ENCODE assay signal across 8 cellular contexts in the genomic region with DNA sequence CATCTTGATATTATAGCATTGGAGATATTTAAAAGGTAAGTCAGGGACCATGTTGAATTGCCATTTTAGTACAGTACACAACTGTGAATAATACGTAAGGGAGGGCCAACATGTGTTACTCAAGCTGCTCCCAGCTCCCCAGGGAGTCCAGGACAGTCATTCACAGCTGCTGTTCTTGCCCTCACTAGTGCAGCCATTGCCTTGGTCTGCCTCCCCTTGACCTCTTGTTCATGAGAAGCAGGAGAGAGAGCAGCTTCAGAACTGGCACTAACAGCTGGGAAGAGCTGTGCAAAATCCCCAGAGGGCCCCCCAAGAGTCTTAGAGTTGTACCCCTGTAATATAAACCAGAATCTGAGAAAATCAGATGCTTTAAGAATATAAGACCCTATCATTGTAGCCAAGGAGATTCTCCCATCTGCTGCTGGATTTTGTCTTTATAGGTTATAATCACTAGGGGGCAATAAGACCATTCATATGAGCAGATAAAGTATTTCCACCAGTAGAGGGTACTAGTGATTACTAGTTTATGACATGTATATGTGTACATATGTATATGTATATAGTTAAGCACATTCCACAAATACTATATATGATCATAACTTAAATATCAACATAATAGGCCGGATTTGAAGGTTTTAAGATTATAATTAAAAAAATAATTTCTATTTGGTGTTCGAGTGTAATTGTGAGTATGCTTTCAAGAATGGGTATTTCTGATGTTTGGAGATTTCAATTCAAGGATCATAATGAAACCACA. TPM values are rescaled to one million over a fixed set of nuclear protein-coding genes. Genes with fewer than 3 reads are reported as not detected.
DNase-seq lines count a peak whose midpoint lies in the region; ATAC-seq and TF ChIP-seq lines count a peak whose summit lies in the region.

No MANE protein-coding gene starts in this region.

- peak; percentile 58 to 80 for TF ChIP-seq CTCF in right atrium auricular region (IDR thresholded peaks at IDR 0.05)

- peak; percentile 69 for ATAC-seq in HG02870 (IDR thresholded peaks at IDR 0.05; ENCODE audit: unreplicated experiment)

- H3K36me3 ChIP-seq in adipocyte (ENCODE audit: control insufficient read depth, insufficient read depth, low read length, severe bottlenecking) (no peaks in the 10 kb centered on the region), right atrium auricular region (no peaks in the 10 kb centered on the region)

- no peak overlapping the region for H3K9ac ChIP-seq in adipocyte (ENCODE audit: low read length)

- no peaks in the 10 kb centered on the region for H3K27me3 ChIP-seq in adipocyte (replicated peaks; ENCODE audit: control insufficient read depth, insufficient read depth, low read length)
- no peaks in the 10 kb centered on the region for H3K27me3 ChIP-seq in right atrium auricular region

- DNase-seq in NCI-H1436 (lab: John Stamatoyannopoulos, UW) (peak; percentile 28), NCI-H1436 treated with DMSO at 0.1 percent for 48 hours (lab: John Stamatoyannopoulos, UW) (no peak), NCI-H2227 (lab: John Stamatoyannopoulos, UW; ENCODE audit: unreplicated experiment) (peak; percentile 59), adipocyte (ENCODE audit: low read depth) (peak; percentile 81), right atrium auricular region (ENCODE audit: low spot score) (no peak), smooth muscle cell of the brain vasculature (ENCODE audit: low read depth, low spot score) (peak; percentile 21), head of caudate nucleus (no peak)

- intact Hi-C loops in head of caudate nucleus (cut with DNase I): loop anchor here (10.0 kb wide), 1 partner anchor 425 kb away; no protein-coding TSS in a partner anchor

- H3K4me3 ChIP-seq in adipocyte (ENCODE audit: low read length) (no peak overlapping the region), right atrium auricular region (no peak overlapping the region)

- H3K4me1 ChIP-seq in adipocyte (ENCODE audit: control insufficient read depth, insufficient read depth, low read length) (no peaks in the 10 kb centered on the region), right atrium auricular region (no peaks in the 10 kb centered on the region)

- H3K27ac ChIP-seq in right atrium auricular region: no peak overlapping the region

- no peaks in the 10 kb centered on the region for H3K9me3 ChIP-seq in adipocyte (ENCODE audit: control insufficient read depth, low read length)
- no peaks in the 10 kb centered on the region for H3K9me3 ChIP-seq in right atrium auricular region

RNA-seq across cellular contexts. Expression of gene TCEANC2, which starts 16.6 kb away (rescaled TPM):
- 1 to 10 TPM; 3.3 to 5.6 TPM for total RNA-seq in right atrium auricular region

RNA-seq across cellular contexts. Expression of gene TMEM59, which starts 17.0 kb away (rescaled TPM):
- 100 to 1,000 TPM; 277 to 390 TPM for total RNA-seq in right atrium auricular region

RNA-seq across cellular contexts. Expression of gene LDLRAD1, which starts 52.0 kb away (rescaled TPM):
- total RNA-seq in right atrium auricular region: not detected

Comparison
In these comparisons a context has a peak if more than half of its experiments do, and no peak if none do; other contexts are left out.
1. DNase-seq: peak in NCI-H1436 (single experiment), NCI-H2227 (single experiment), adipocyte (single experiment) and smooth muscle cell of the brain vasculature (single experiment); none in NCI-H1436 treated with DMSO at 0.1 percent for 48 hours (single experiment), right atrium auricular region (single experiment) and head of caudate nucleus (0 of 42).